8 cellular contexts compared by ENCODE assay signal in genomic region chr19:17266589-17266974, GRCh38. TPM values are rescaled to one million over a fixed set of nuclear protein-coding genes. Genes with fewer than 3 reads are reported as not detected.
DNase-seq lines count a peak whose midpoint lies in the region; ATAC-seq and TF ChIP-seq lines count a peak whose summit lies in the region.

No MANE protein-coding gene starts in this region.

- TF ChIP-seq CTCF in SK-N-SH (IDR thresholded peaks at IDR 0.05), result no peak
- no peak for TF ChIP-seq CTCF in spleen (IDR thresholded peaks at IDR 0.05 in 8 of 11, conservative IDR thresholded peaks at IDR 0.05 in 3 of 11)

- peaks cover 7% of the 10 kb centered on the region in 2 experiments for H3K36me3 ChIP-seq in SK-N-SH (replicated peaks in 1 of 2; ENCODE audit: control insufficient read depth in 1 of 2, insufficient read depth in 2 of 2, low read length in 1 of 2)
- peaks cover 2 to 31% (median 25%) of the 10 kb centered on the region in 6 donors for H3K36me3 ChIP-seq in spleen

- peaks cover 31% of the 10 kb centered on the region; the same call in 1 of the 2 replicates for H3K79me2 ChIP-seq in SK-N-SH (ENCODE audit: insufficient read depth)

- no peak for TF ChIP-seq POLR2A in spleen (IDR thresholded peaks at IDR 0.05)

- TF ChIP-seq RAD21 in SK-N-SH (IDR thresholded peaks at IDR 0.05; ENCODE audit: low read length), result no peak

- H3K9me3 ChIP-seq in SK-N-SH, result no peaks in the 10 kb centered on the region
- no peaks in the 10 kb centered on the region for H3K9me3 ChIP-seq in spleen

- peak overlapping the region; percentile 85; the same call in 1 of the 2 replicates for H2AFZ ChIP-seq in SK-N-SH (ENCODE audit: low read depth)

- DNase-seq in SK-N-SH (no peak), caudate nucleus (lab: John Stamatoyannopoulos, UW) (no peak), spleen (no peak), RPMI8226 (no peak), left lobe of liver (ENCODE audit: low spot score) (no peak), dermis blood vessel endothelial cell (no peak)

- POLR2A ChIA-PET in SK-N-SH (lab: Yijun Ruan, JAX), result interaction anchor here (0.6 to 2.2 kb wide), 6 partner anchors 14 to 51 kb away, joined by 3 to 14 read pairs (median 6); partner anchors contain the start of genes ANKLE1, OCEL1 and USE1

- ATAC-seq in SK-N-SH treated with all-trans-retinoic acid at 6 μM for 48 hours (no peak), HG03520 (IDR thresholded peaks at IDR 0.05; ENCODE audit: unreplicated experiment) (peak; percentile 21), left lobe of liver (no peak)

- WGBS in SK-N-SH (ENCODE audit: low lambda C conversion rate), result 98% methylated on average over 12 of the region's 12 CpGs
- 28 to 44% (median 39%) methylated on average over 12 of the region's 12 CpGs for WGBS in spleen, 5 donors

- no peaks in the 10 kb centered on the region for H3K9me2 ChIP-seq in SK-N-SH

- intact Hi-C loops in spleen (cut with DNase I; ENCODE audit: low total_unique reads), result no loop called here

- H3K27ac ChIP-seq in SK-N-SH (ENCODE audit: low read depth in 2 of 2, low read length in 1 of 2), result peak overlapping the region in 1 of 2 experiments; percentile 26; a peak in 2 of 4 replicates
- H3K27ac ChIP-seq in caudate nucleus (ENCODE audit: low read depth, low read length), result peak overlapping the region; percentile 1
- peak overlapping the region in 7 of 8 donors; percentile 61 to 88 (median 83) for H3K27ac ChIP-seq in spleen

- H3K4me3 ChIP-seq in SK-N-SH (ENCODE audit: low read depth in 2 of 2, low read length in 1 of 2) (no peak overlapping the region), spleen (peak overlapping the region in 4 of 8 donors; percentile 82 to 91 (median 90))

- no peak overlapping the region for H3K9ac ChIP-seq in SK-N-SH

- peaks cover 11% of the 10 kb centered on the region for H3F3A ChIP-seq in SK-N-SH (replicated peaks; ENCODE audit: insufficient read depth)

- no peaks in the 10 kb centered on the region for H4K20me1 ChIP-seq in SK-N-SH (ENCODE audit: insufficient read depth)

- TF ChIP-seq EP300 in SK-N-SH (IDR thresholded peaks at IDR 0.05; ENCODE audit: borderline replicate concordance in 1 of 2, low read depth in 1 of 2, low read length in 1 of 2), result no peak

- CTCF ChIA-PET in SK-N-SH (lab: Yijun Ruan, JAX), result interaction anchor here (1.3 kb wide), 1 partner anchor 15 kb away, joined by 5 read pairs; no protein-coding TSS in a partner anchor

- H3K4me1 ChIP-seq in SK-N-SH (ENCODE audit: control insufficient read depth in 1 of 2, insufficient read depth in 2 of 2, low read depth in 1 of 2, low read length in 1 of 2) (peaks cover 0 to 6% of the 10 kb centered on the region in 2 experiments; a peak in 1 of 4 replicates), spleen (peaks cover 13 to 53% (median 35%) of the 10 kb centered on the region in 6 donors)

- no peaks in the 10 kb centered on the region for H3K27me3 ChIP-seq in SK-N-SH (ENCODE audit: insufficient read depth)
- H3K27me3 ChIP-seq in spleen (replicated peaks in 1 of 7), result no peaks in the 10 kb centered on the region

- no peak overlapping the region for H3K4me2 ChIP-seq in SK-N-SH

TF ChIP-seq in SK-N-SH, 30 proteins besides CTCF, POLR2A, EP300 and RAD21 (continues in another document):
- TF ChIP-seq FOXM1 (IDR thresholded peaks at IDR 0.05; ENCODE audit: low read depth), result no peak
- no peak for TF ChIP-seq MXI1 (IDR thresholded peaks at IDR 0.05; ENCODE audit: low read depth, low read length)
- no peak for TF ChIP-seq GATA2 (CRISPR knock-in tag; IDR thresholded peaks at IDR 0.05)
- TF ChIP-seq NRF1 (IDR thresholded peaks at IDR 0.05; ENCODE audit: low read depth, low read length), result no peak
- TF ChIP-seq RXRA (IDR thresholded peaks at IDR 0.05; ENCODE audit: borderline replicate concordance, low read depth), result no peak
- no peak for TF ChIP-seq RFX5 (IDR thresholded peaks at IDR 0.05; ENCODE audit: low read length)
- no peak for TF ChIP-seq TAF1 (IDR thresholded peaks at IDR 0.05; ENCODE audit: borderline replicate concordance, low read depth, low read length)
- TF ChIP-seq CHD2 (IDR thresholded peaks at IDR 0.05; ENCODE audit: low read length, partially characterized antibody), result no peak
- TF ChIP-seq GABPA (IDR thresholded peaks at IDR 0.05; ENCODE audit: low read depth), result no peak
- TF ChIP-seq PBX3 (IDR thresholded peaks at IDR 0.05), result no peak
- TF ChIP-seq ELF1 (IDR thresholded peaks at IDR 0.05), result no peak
- TF ChIP-seq YY1 (IDR thresholded peaks at IDR 0.05; ENCODE audit: low read depth), result no peak
- no peak for TF ChIP-seq NFIC (IDR thresholded peaks at IDR 0.05; ENCODE audit: borderline replicate concordance)
- no peak for TF ChIP-seq FOXJ3 (CRISPR knock-in tag; IDR thresholded peaks at IDR 0.05)

TF ChIP-seq in SK-N-SH treated with all-trans-retinoic acid at 6 μM for 48 hours, 23 proteins besides CTCF, POLR2A, EP300 and RAD21 (continues in another document):
- no peak for TF ChIP-seq GLIS3 (CRISPR knock-in tag; IDR thresholded peaks at IDR 0.05)
- TF ChIP-seq ISL1 (CRISPR knock-in tag; IDR thresholded peaks at IDR 0.05), result no peak
- TF ChIP-seq PATZ1 (CRISPR knock-in tag; IDR thresholded peaks at IDR 0.05; ENCODE audit: borderline replicate concordance), result no peak
- no peak for TF ChIP-seq PPARA (CRISPR knock-in tag; IDR thresholded peaks at IDR 0.05; ENCODE audit: borderline replicate concordance)
- TF ChIP-seq ESRRG (CRISPR knock-in tag; IDR thresholded peaks at IDR 0.05), result no peak
- no peak for TF ChIP-seq ZNF8 (CRISPR knock-in tag; IDR thresholded peaks at IDR 0.05)
- TF ChIP-seq OSR1 (CRISPR knock-in tag; IDR thresholded peaks at IDR 0.05), result no peak
- no peak for TF ChIP-seq ZFP3 (CRISPR knock-in tag; IDR thresholded peaks at IDR 0.05)
- TF ChIP-seq CREB5 (CRISPR knock-in tag; IDR thresholded peaks at IDR 0.05; ENCODE audit: low read depth), result no peak
- no peak for TF ChIP-seq ZFP30 (CRISPR knock-in tag; IDR thresholded peaks at IDR 0.05)
- no peak for TF ChIP-seq SNAI2 (CRISPR knock-in tag; IDR thresholded peaks at IDR 0.05)
- TF ChIP-seq ZNF565 (CRISPR knock-in tag; conservative IDR thresholded peaks at IDR 0.05; ENCODE audit: low read depth), result no peak
- no peak for TF ChIP-seq ZNF70 (CRISPR knock-in tag; IDR thresholded peaks at IDR 0.05)

RNA-seq across cellular contexts. Expression of gene BABAM1, which starts 0.7 kb away (rescaled TPM):
- 192 TPM in 2 replicates for polyA plus RNA-seq in SK-N-SH (2012; rRNA removed)
- polyA plus RNA-seq in SK-N-SH (2012; cell fraction: cytosol; rRNA removed), result 112 and 137 TPM in 2 replicates
- 286 and 348 TPM in 2 replicates for polyA plus RNA-seq in SK-N-SH (2012; cell fraction: nucleus; rRNA removed)
- total RNA-seq in spleen, result 10 to 100 TPM; 61.7 to 84.3 (median 71.3) TPM
- polyA plus RNA-seq in spleen, result 100 to 1,000 TPM in 2 of 3 donors, 10 to 100 TPM in 1; 74.8 to 133 (median 114) TPM
- 41.0 TPM for total RNA-seq in left lobe of liver
- 98.2 and 137 TPM in 2 replicates for total RNA-seq in dermis blood vessel endothelial cell

RNA-seq across cellular contexts. Expression of gene USHBP1, which starts 2.0 kb away (rescaled TPM):
- polyA plus RNA-seq in SK-N-SH (2012; rRNA removed) (0.03 and 0.05 TPM in 2 replicates), spleen (10 to 100 TPM in 2 of 3 donors, 1 to 10 TPM in 1; 3.1 to 16.6 (median 12.4) TPM)
- polyA plus RNA-seq in SK-N-SH (2012; cell fraction: cytosol; rRNA removed), result 0.01 TPM in 2 replicates
- 0.02 and 0.06 TPM in 2 replicates for polyA plus RNA-seq in SK-N-SH (2012; cell fraction: nucleus; rRNA removed)
- total RNA-seq in spleen (10 to 100 TPM in 2 of 7 donors, 1 to 10 TPM in 5; 4.4 to 16.6 (median 7.6) TPM), left lobe of liver (1.6 TPM), dermis blood vessel endothelial cell (48.6 and 75.9 TPM in 2 replicates)

RNA-seq across cellular contexts. Expression of gene ANKLE1, which starts 15.1 kb away (rescaled TPM):
- polyA plus RNA-seq in SK-N-SH (2012; rRNA removed) (2.2 and 2.6 TPM in 2 replicates), spleen (1 to 10 TPM; 2.2 to 4.3 (median 2.4) TPM)
- polyA plus RNA-seq in SK-N-SH (2012; cell fraction: cytosol; rRNA removed), result 0.88 and 1.9 TPM in 2 replicates
- polyA plus RNA-seq in SK-N-SH (2012; cell fraction: nucleus; rRNA removed), result 9.7 and 16.9 TPM in 2 replicates
- total RNA-seq in spleen (1 to 10 TPM; 1.9 to 5.0 (median 3.1) TPM), left lobe of liver (0.48 TPM), dermis blood vessel endothelial cell (0.68 and 1.5 TPM in 2 replicates)

RNA-seq across cellular contexts. Expression of gene NR2F6, which starts 20.9 kb away (rescaled TPM):
- 31.7 and 37.3 TPM in 2 replicates for polyA plus RNA-seq in SK-N-SH (2012; rRNA removed)
- 16.0 and 27.7 TPM in 2 replicates for polyA plus RNA-seq in SK-N-SH (2012; cell fraction: cytosol; rRNA removed)
- polyA plus RNA-seq in SK-N-SH (2012; cell fraction: nucleus; rRNA removed), result 33.4 and 46.3 TPM in 2 replicates
- 10 to 100 TPM; 11.6 to 15.0 (median 14.5) TPM for total RNA-seq in spleen
- 10 to 100 TPM in 1 of 3 donors, 1 to 10 TPM in 2; 6.6 to 11.9 (median 7.8) TPM for polyA plus RNA-seq in spleen
- total RNA-seq in left lobe of liver, result 126 TPM
- total RNA-seq in dermis blood vessel endothelial cell, result 63.1 and 82.0 TPM in 2 replicates

RNA-seq across cellular contexts. Expression of gene ABHD8, which starts 36.6 kb away (rescaled TPM):
- polyA plus RNA-seq in SK-N-SH (2012; rRNA removed), result 10.6 and 11.1 TPM in 2 replicates
- polyA plus RNA-seq in SK-N-SH (2012; cell fraction: cytosol; rRNA removed), result 4.6 and 9.1 TPM in 2 replicates
- 6.7 and 21.3 TPM in 2 replicates for polyA plus RNA-seq in SK-N-SH (2012; cell fraction: nucleus; rRNA removed)
- 10 to 100 TPM in 5 of 7 donors, 1 to 10 TPM in 2; 7.7 to 18.7 (median 13.2) TPM for total RNA-seq in spleen
- 10 to 100 TPM in 1 of 3 donors, 1 to 10 TPM in 2; 6.5 to 12.6 (median 7.9) TPM for polyA plus RNA-seq in spleen
- 18.4 TPM for total RNA-seq in left lobe of liver
- total RNA-seq in dermis blood vessel endothelial cell, result 9.5 and 11.7 TPM in 2 replicates
